In the genomic region with DNA sequence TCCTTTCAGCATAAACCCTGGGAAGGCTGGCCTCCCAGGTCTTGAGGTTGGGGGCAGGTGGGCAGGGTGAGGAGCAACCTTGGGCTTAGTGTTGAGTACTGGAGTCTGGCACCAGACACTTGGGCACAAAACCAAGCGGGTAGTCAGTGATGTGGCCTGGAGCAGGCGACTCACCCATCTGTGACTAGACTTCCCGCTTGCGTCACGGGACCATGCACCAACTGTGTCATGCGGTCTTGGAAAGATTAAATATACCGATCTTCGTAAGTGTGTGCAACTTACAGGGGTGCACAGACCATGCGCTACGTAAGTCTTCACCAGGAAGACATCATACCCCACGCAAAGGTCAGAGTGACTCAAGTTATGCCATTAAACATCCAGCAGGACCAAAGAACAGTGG, we compare ENCODE assay signal across 24 cellular contexts.
"Had no signal": no experiment of that assay in that cellular context is flagged by ENCODE, and none has a peak within 500 bp of the region (broad histone marks: within the 10 kb centered on the region; RNA-seq: fewer than 3 reads in every experiment).

No MANE protein-coding gene starts in this region.

- H3K27ac ChIP-seq: lower lobe of right lung, neural progenitor cell, prostate gland, spleen, upper lobe of right lung had no signal

- H3K9me3 Mint-ChIP-seq: activated B cell treated with CpG ODN at 0.5 μM for 24 hours; activated naive CD4-positive, alpha-beta T cell treated with anti-CD3 and anti-CD28 coated beads, Interleukin-2, amount 50 U/mL, for 24 hours; activated T-helper 1 cell treated with anti-CD3 and anti-CD28 coated beads, Interleukin-12 subunit alpha, Interleukin-12 subunit beta, Interleukin-2, Interleukin-4 antibody, amounts not matched to agents 30 ng/mL and 10 ng/mL and 1 ng/mL, durations not matched to agents 14 hours and 24 hours and 36 hours; mesothelial cell of epicardium; naive thymus-derived CD8-positive, alpha-beta T cell had no signal

- FAIRE-seq: kidney had no signal

- H3K27me3 Mint-ChIP-seq: activated B cell treated with CpG ODN at 0.5 μM for 24 hours; activated CD8-positive, alpha-beta memory T cell treated with anti-CD3 and anti-CD28 coated beads, Interleukin-2, amount 10 ng/mL, durations not matched to agents 7 days and 5 days had no signal

- H3K4me1 Mint-ChIP-seq: activated B cell treated with CpG ODN at 0.5 μM for 24 hours; activated CD8-positive, alpha-beta memory T cell treated with anti-CD3 and anti-CD28 coated beads, Interleukin-2, amount 10 ng/mL, durations not matched to agents 7 days and 5 days; activated naive CD4-positive, alpha-beta T cell treated with anti-CD3 and anti-CD28 coated beads, Interleukin-2, amount 50 U/mL, for 24 hours; mesothelial cell of epicardium had no signal

- H3K27ac Mint-ChIP-seq: activated B cell treated with CpG ODN at 0.5 μM for 24 hours; activated CD8-positive, alpha-beta memory T cell treated with anti-CD3 and anti-CD28 coated beads, Interleukin-2, amount 10 ng/mL, durations not matched to agents 7 days and 5 days; activated naive CD4-positive, alpha-beta T cell treated with anti-CD3 and anti-CD28 coated beads, Interleukin-2, amount 50 U/mL, for 24 hours; activated T-helper 1 cell treated with anti-CD3 and anti-CD28 coated beads, Interleukin-12 subunit alpha, Interleukin-12 subunit beta, Interleukin-2, Interleukin-4 antibody, amounts not matched to agents 30 ng/mL and 10 ng/mL and 1 ng/mL, durations not matched to agents 14 hours and 24 hours and 36 hours; brain; mesothelial cell of epicardium; naive thymus-derived CD8-positive, alpha-beta T cell; neural progenitor cell had no signal

- H3K4me1 ChIP-seq: lower lobe of right lung, neural progenitor cell, prostate gland, upper lobe of right lung had no signal

- H3K36me3 Mint-ChIP-seq: activated CD8-positive, alpha-beta memory T cell treated with anti-CD3 and anti-CD28 coated beads, Interleukin-2, amount 10 ng/mL, durations not matched to agents 7 days and 5 days; activated naive CD4-positive, alpha-beta T cell treated with anti-CD3 and anti-CD28 coated beads, Interleukin-2, amount 50 U/mL, for 24 hours; brain; mesothelial cell of epicardium; naive thymus-derived CD8-positive, alpha-beta T cell; neural progenitor cell had no signal

- H2AFZ ChIP-seq: neural progenitor cell had no signal

- H3K4me3 ChIP-seq: lower lobe of right lung, neural progenitor cell, prostate gland, spleen, upper lobe of right lung had no signal

- H3K27me3 ChIP-seq: neural progenitor cell, upper lobe of right lung had no signal

- H3K4me3 Mint-ChIP-seq: activated B cell treated with CpG ODN at 0.5 μM for 24 hours; activated CD8-positive, alpha-beta memory T cell treated with anti-CD3 and anti-CD28 coated beads, Interleukin-2, amount 10 ng/mL, durations not matched to agents 7 days and 5 days; activated naive CD4-positive, alpha-beta T cell treated with anti-CD3 and anti-CD28 coated beads, Interleukin-2, amount 50 U/mL, for 24 hours; activated T-helper 1 cell treated with anti-CD3 and anti-CD28 coated beads, Interleukin-12 subunit alpha, Interleukin-12 subunit beta, Interleukin-2, Interleukin-4 antibody, amounts not matched to agents 30 ng/mL and 10 ng/mL and 1 ng/mL, durations not matched to agents 14 hours and 24 hours and 36 hours; brain; mesothelial cell of epicardium; naive thymus-derived CD8-positive, alpha-beta T cell; neural progenitor cell had no signal

- H3K4me2 ChIP-seq: neural progenitor cell had no signal

- DNase-seq: activated B cell treated with CpG ODN at 0.5 μM for 24 hours; activated CD4-positive, alpha-beta T cell treated with anti-CD3 and anti-CD28 coated beads for 4 hours; activated CD4-positive, alpha-beta T cell treated with anti-CD3 and anti-CD28 coated beads, Interleukin-2, amount 50 U/mL, for 48 hours; activated gamma-delta T cell treated with Interleukin-2 at 50 U/mL for 16 hours; caudate nucleus; dermis blood vessel endothelial cell; effector CD8-positive, alpha-beta T cell; erythroblast; foreskin fibroblast; lower lobe of right lung; naive thymus-derived CD8-positive, alpha-beta T cell; stimulated activated CD4-positive, alpha-beta T cell treated with anti-CD3 and anti-CD28 coated beads, Interleukin-4, amount 100 ng/mL, for 24 hours; stimulated activated naive CD4-positive, alpha-beta T cell treated with Interleukin-2 at 50 U/mL for 16 hours; T-helper 1 cell; upper lobe of right lung had no signal

- H3K9ac ChIP-seq: neural progenitor cell had no signal

- H3K36me3 ChIP-seq: lower lobe of right lung, neural progenitor cell, prostate gland, spleen, upper lobe of right lung had no signal

- H3K9me3 ChIP-seq: lower lobe of right lung, prostate gland, spleen, upper lobe of right lung had no signal
